ENCODE assay signal across 2 cellular contexts in genomic region chr22:44678980-44679647, GRCh38.
TF ChIP-seq lines count a peak whose summit lies in the region.

No MANE protein-coding gene starts in this region.

TF ChIP-seq in HepG2, 621 proteins besides CTCF, POLR2A, EP300 and RAD21:
- TF ChIP-seq CAMTA2 (CRISPR knock-in tag; IDR thresholded peaks at IDR 0.05; ENCODE audit: borderline replicate concordance) (no peak), MAFK (conservative IDR thresholded peaks at IDR 0.05 in 1 of 2, IDR thresholded peaks at IDR 0.05 in 1 of 2; ENCODE audit: low read length in 2 of 2) (peak; percentile 54 to 73), FOSL2 (CRISPR knock-in tag; IDR thresholded peaks at IDR 0.05) (peak; percentile 16; the same call in 1 of the 2 replicates), KDM5B (CRISPR knock-in tag; IDR thresholded peaks at IDR 0.05; ENCODE audit: borderline replicate concordance) (no peak), TCF7 (IDR thresholded peaks at IDR 0.05; ENCODE audit: low read depth) (no peak), MAFF (IDR thresholded peaks at IDR 0.05; ENCODE audit: low read depth, low read length) (peak; percentile 28)

TF ChIP-seq in WTC11, 78 proteins besides CTCF, POLR2A, EP300 and RAD21:
- TF ChIP-seq ARID4B (CRISPR knock-in tag; IDR thresholded peaks at IDR 0.05; ENCODE audit: borderline replicate concordance), result no peak
TF ChIP-seq in WTC11: peak in this region for 0.
